Comparison of ENCODE assay signal across 12 cellular contexts in the genomic region with DNA sequence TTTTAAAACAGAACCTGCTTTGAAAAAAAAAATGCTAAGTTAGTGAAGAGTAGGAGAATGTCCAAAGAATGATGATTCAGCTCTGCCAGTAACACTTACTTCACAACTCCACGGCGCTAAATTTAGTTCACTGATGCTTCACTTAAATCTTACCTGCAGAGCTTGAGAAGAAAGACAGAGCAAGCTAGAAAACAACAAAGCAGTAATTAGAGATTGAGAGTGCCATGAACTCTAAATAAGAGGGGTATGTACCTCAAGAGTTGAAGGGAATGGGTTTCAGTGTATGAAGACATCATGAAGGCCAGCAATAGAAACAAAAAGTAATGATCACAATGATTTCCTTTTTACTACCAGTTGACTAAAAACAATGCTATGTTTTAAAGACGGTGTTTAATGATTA. TPM values are rescaled to one million over a fixed set of nuclear protein-coding genes. Genes with fewer than 3 reads are reported as not detected.
A peak's percentile ranks its signal among the peaks of the same experiment; 100 is the strongest.
DNase-seq lines count a peak whose midpoint lies in the region; ATAC-seq, FAIRE-seq and TF ChIP-seq lines count a peak whose summit lies in the region.
"Had no signal": no experiment of that assay in that cellular context is flagged by ENCODE, and none has a peak within 500 bp of the region (broad histone marks: within the 10 kb centered on the region; RNA-seq: fewer than 3 reads in every experiment).

No MANE protein-coding gene starts in this region.

- H3K27me3 ChIP-seq in GM12878 (replicated peaks in 1 of 2; ENCODE audit: control insufficient read depth in 2 of 2, insufficient read depth in 2 of 2, low read length in 1 of 2), result no peaks in the 10 kb centered on the region

- no peaks in the 10 kb centered on the region for H3K79me2 ChIP-seq in GM12878 (ENCODE audit: control insufficient read depth, insufficient read depth, low read length)

- no peak overlapping the region for H3K27ac ChIP-seq in GM12878 (ENCODE audit: control insufficient read depth, insufficient read depth)

- RAD21 ChIA-PET in GM12878 (lab: Charles Lee; ENCODE audit: unreplicated experiment), result interaction anchor here (0.7 kb wide), 1 partner anchor 98 kb away, joined by 4 read pairs; no protein-coding TSS in a partner anchor

- no TSS peak for BruUV-seq in GM12878 (replicated peaks; lab: Mats Ljungman, UMichigan)

- H3K36me3 ChIP-seq in GM12878 (ENCODE audit: control insufficient read depth in 2 of 2, insufficient read depth in 2 of 2, low read length in 1 of 2), result peaks cover 0 to 19% of the 10 kb centered on the region in 2 experiments; a peak in 3 of 4 replicates

- no peaks in the 10 kb centered on the region for H3K9me3 ChIP-seq in GM12878 (replicated peaks; ENCODE audit: control insufficient read depth, insufficient read depth, low read length)

- H3K9ac ChIP-seq in GM12878 (ENCODE audit: control insufficient read depth, insufficient read depth, low read length), result no peak overlapping the region

- POLR2A ChIA-PET in GM12878 (lab: Charles Lee), result interaction anchor here (0.6 kb wide), 1 partner anchor 122 kb away, joined by 3 read pairs; no protein-coding TSS in a partner anchor

- TF ChIP-seq EP300 in GM12878 (IDR thresholded peaks at IDR 0.05; ENCODE audit: borderline replicate concordance in 1 of 2, control insufficient read depth in 1 of 2, low read depth in 2 of 2, low read length in 2 of 2), result no peak

- H2AFZ ChIP-seq in GM12878 (ENCODE audit: control insufficient read depth, low read depth, low read length), result no peak overlapping the region

- no peak for TF ChIP-seq CTCF in GM12878 (IDR thresholded peaks at IDR 0.05 in 2 of 3, conservative IDR thresholded peaks at IDR 0.05 in 1 of 3; ENCODE audit: control insufficient read depth in 2 of 3, extremely low read depth in 1 of 3, insufficient read depth in 1 of 3, low read depth in 3 of 3, low read length in 3 of 3)

- DNase-seq in A172 (ENCODE audit: low spot score) (peak; percentile 47), GM12878 (ENCODE audit: low read depth, low spot score) (no peak), NCI-H2107 treated with DMSO at 0.1 percent for 48 hours (lab: John Stamatoyannopoulos, UW; ENCODE audit: unreplicated experiment) (no peak), NCI-H1694 treated with DMSO at 0.1 percent for 48 hours (lab: John Stamatoyannopoulos, UW) (no peak), ecto neural progenitor cell (ENCODE audit: low spot score) (no peak), SKM-1 (lab: John Stamatoyannopoulos, UW; ENCODE audit: unreplicated experiment) (no peak)
- DNase-seq: CD8-positive, alpha-beta memory T cell; endodermal cell; naive B cell; NCI-H524 had no signal

- H3K4me3 ChIP-seq in GM12878, result no peak overlapping the region

- WGBS in GM12878 (ENCODE audit: insufficient coverage, insufficient replicate concordance, low lambda C conversion rate, missing lambda C conversion rate), result 54% methylated on average over 3 of the region's 3 CpGs

- no peaks in the 10 kb centered on the region for H3K4me1 ChIP-seq in GM12878 (ENCODE audit: control insufficient read depth, insufficient read depth, low read length)

- ATAC-seq in GM19043 (IDR thresholded peaks at IDR 0.05; ENCODE audit: low read depth, unreplicated experiment) (peak; percentile 86), HG03064 (IDR thresholded peaks at IDR 0.05; ENCODE audit: low read depth, unreplicated experiment) (peak; percentile 84), GM12878 (no peak)

- H3K4me2 ChIP-seq in GM12878 (ENCODE audit: control insufficient read depth, insufficient read depth), result no peak overlapping the region

- intact Hi-C loops in GM12878 (cut with micrococcal nuclease; ENCODE audit: unreplicated experiment), result no loop called here

- in situ Hi-C loops in GM12878 (cut with MboI), result no loop called here

- FAIRE-seq in GM12878 (lab: Jason Lieb, UNC), result peak; percentile 52

- H4K20me1 ChIP-seq in GM12878 (ENCODE audit: control insufficient read depth, insufficient read depth), result no peaks in the 10 kb centered on the region

- TF ChIP-seq POLR2A in GM12878 (IDR thresholded peaks at IDR 0.05; ENCODE audit: low read depth, low read length), result no peak

- CTCF ChIA-PET in GM12878 (lab: Yijun Ruan, JAX), result interaction anchor here (2.6 to 3.1 kb wide), 2 partner anchors 22 to 24 kb away, joined by 13 to 14 read pairs; no protein-coding TSS in a partner anchor

- SMC1A ChIA-PET in GM12878 (lab: Charles Lee; ENCODE audit: uncharacterized antibody, unreplicated experiment), result interaction anchor here (1.3 to 2.4 kb wide), 5 partner anchors 16 to 205 kb away, joined by 4 to 10 read pairs (median 4); no protein-coding TSS in a partner anchor

- TF ChIP-seq RAD21 in GM12878 (IDR thresholded peaks at IDR 0.05; ENCODE audit: insufficient read depth, low read depth, low read length), result no peak

TF ChIP-seq in GM12878, 131 proteins besides CTCF, POLR2A, EP300 and RAD21:
- TF ChIP-seq BRCA1 (IDR thresholded peaks at IDR 0.05; ENCODE audit: low read depth, low read length), result no peak
- no peak for TF ChIP-seq POU2F2 (IDR thresholded peaks at IDR 0.05; ENCODE audit: borderline replicate concordance, low read depth, low read length)
- no peak for TF ChIP-seq NKRF (conservative IDR thresholded peaks at IDR 0.05)
- TF ChIP-seq CHD4 (IDR thresholded peaks at IDR 0.05), result no peak

RNA-seq across cellular contexts. Expression of gene EPRS1, which starts 32.8 kb away (rescaled TPM):
- 108 and 116 TPM in 2 replicates for total RNA-seq in A172 (2014; rRNA removed; shearing (Covaris generic))
- total RNA-seq in GM12878 (2013; cell fraction: nucleolus; rRNA removed), result 83.7 and 84.9 TPM in 2 replicates
- total RNA-seq in GM12878 (2014; rRNA removed) (130 and 136 TPM in 2 replicates), GM12878 (2014; rRNA removed; fragmentation: Illumina TruSeq; extraction: Trizol) (154 and 175 TPM in 2 replicates), GM12878 (2021) (124 and 126 TPM in 2 replicates)
- polyA plus RNA-seq in GM12878 (2011; ENCODE audit: low read depth), result 60.4 TPM
- polyA plus RNA-seq in GM12878 (2011; rRNA removed) (126 and 127 TPM in 2 replicates), GM12878 (2014; fragmentation: Illumina TruSeq; extraction: Trizol) (123 TPM in 2 replicates), GM12878 (2014; fragmentation: Nextera tagmentation; extraction: Ambion mirVana) (100 to 1,000 TPM in 1 of 2 experiments, 10 to 100 TPM in 1; 94.6 to 104 TPM), GM12878 (2014; rRNA removed) (68.2 and 69.4 TPM in 2 replicates), GM12878 (2016; fragmentation: Nextera tagmentation; extraction: Ambion mirVana) (100 to 1,000 TPM; 110 to 114 TPM)
- 44.1 and 50.4 TPM in 2 replicates for polyA plus RNA-seq in GM12878 (2011; cell fraction: cytosol; rRNA removed)
- polyA plus RNA-seq in GM12878 (2011; cell fraction: nucleus; rRNA removed), result 41.4 and 45.4 TPM in 2 replicates
- 93.7 and 101 TPM in 2 replicates for polyA plus RNA-seq in GM12878 (2012)
- 115 and 120 TPM in 2 replicates for polyA minus RNA-seq in GM12878 (2011; rRNA and poly(A)+ RNA removed)
- polyA minus RNA-seq in GM12878 (2011; cell fraction: cytosol; rRNA and poly(A)+ RNA removed), result 52.1 and 68.5 TPM in 2 replicates
- polyA minus RNA-seq in GM12878 (2011; cell fraction: nucleus; rRNA and poly(A)+ RNA removed), result 22.4 and 25.5 TPM in 2 replicates
